In the genomic region with DNA sequence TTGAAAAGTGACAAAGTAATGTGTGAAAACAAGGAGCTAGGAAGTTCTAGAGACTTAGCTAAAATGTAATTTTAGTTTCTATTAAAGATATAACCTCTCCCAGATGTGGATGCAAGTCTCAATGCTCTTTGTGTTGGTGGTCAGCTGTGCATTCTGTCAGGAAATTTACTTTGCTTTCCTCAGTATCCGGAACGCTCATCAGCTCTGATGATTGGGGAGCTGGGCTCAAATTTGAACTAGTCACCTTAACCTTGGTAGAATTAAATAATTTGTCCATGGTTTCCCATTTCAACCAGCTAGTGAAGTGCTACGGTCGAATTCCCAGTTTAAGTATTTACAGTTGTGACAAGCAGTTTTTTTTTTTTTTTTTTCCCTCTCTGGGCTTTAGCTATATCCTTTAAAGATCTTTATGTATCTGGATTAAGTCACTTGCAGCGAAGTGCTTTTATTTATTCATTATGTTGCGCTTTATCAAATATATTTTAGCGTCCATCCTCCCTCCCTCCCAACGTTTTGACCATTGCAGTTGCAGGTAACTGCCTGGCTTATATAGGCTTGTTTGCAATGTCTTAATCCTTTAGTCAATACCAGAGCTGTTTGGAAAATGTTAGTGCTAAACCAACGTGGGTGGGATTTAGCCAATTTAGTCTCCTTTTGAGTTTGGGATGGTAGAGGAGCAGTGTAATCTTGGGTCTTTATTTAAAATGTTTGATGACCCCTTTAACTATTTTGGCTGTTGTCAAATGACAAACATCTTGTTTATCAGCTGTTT, we compare ENCODE assay signal across 1 cellular context.
TF ChIP-seq lines count a peak whose summit lies in the region.

No MANE protein-coding gene starts in this region.

TF ChIP-seq in H1, 55 proteins besides CTCF, POLR2A, EP300 and RAD21:
- TF ChIP-seq JUND (IDR thresholded peaks at IDR 0.05; ENCODE audit: low read length): no peak
- no peak for TF ChIP-seq NANOG (IDR thresholded peaks at IDR 0.05; ENCODE audit: insufficient read depth, low read depth, low read length, poor library complexity, severe bottlenecking)
- no peak for TF ChIP-seq CBX8 (IDR thresholded peaks at IDR 0.05; ENCODE audit: borderline replicate concordance, low read depth, low read length)
- no peak for TF ChIP-seq JUN (IDR thresholded peaks at IDR 0.05; ENCODE audit: low read depth, low read length)
- TF ChIP-seq CBX5 (IDR thresholded peaks at IDR 0.05; ENCODE audit: low read depth, low read length): no peak
- no peak for TF ChIP-seq GABPA (IDR thresholded peaks at IDR 0.05; ENCODE audit: borderline replicate concordance, insufficient read depth, low read length)
- TF ChIP-seq FOSL1 (IDR thresholded peaks at IDR 0.05; ENCODE audit: insufficient read depth, low read depth, low read length): no peak
- no peak for TF ChIP-seq TCF12 (IDR thresholded peaks at IDR 0.05; ENCODE audit: low read depth, low read length)
- no peak for TF ChIP-seq SAP30 (IDR thresholded peaks at IDR 0.05; ENCODE audit: insufficient read depth, insufficient replicate concordance, low read length)
- TF ChIP-seq BCL11A (IDR thresholded peaks at IDR 0.05; ENCODE audit: low read depth in 2 of 2, low read length in 2 of 2): no peak
- no peak for TF ChIP-seq POU5F1 (IDR thresholded peaks at IDR 0.05; ENCODE audit: low read depth, low read length)
- TF ChIP-seq, protein P1, sequence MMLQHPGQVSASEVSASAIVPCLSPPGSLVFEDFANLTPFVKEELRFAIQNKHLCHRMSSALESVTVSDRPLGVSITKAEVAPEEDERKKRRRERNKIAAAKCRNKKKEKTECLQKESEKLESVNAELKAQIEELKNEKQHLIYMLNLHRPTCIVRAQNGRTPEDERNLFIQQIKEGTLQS (IDR thresholded peaks at IDR 0.05; ENCODE audit: insufficient read depth, low read depth, low read length): no peak
- no peak for TF ChIP-seq SP1 (IDR thresholded peaks at IDR 0.05; ENCODE audit: low read depth, low read length)
